ENCODE assay signal across 8 cellular contexts in the genomic region with DNA sequence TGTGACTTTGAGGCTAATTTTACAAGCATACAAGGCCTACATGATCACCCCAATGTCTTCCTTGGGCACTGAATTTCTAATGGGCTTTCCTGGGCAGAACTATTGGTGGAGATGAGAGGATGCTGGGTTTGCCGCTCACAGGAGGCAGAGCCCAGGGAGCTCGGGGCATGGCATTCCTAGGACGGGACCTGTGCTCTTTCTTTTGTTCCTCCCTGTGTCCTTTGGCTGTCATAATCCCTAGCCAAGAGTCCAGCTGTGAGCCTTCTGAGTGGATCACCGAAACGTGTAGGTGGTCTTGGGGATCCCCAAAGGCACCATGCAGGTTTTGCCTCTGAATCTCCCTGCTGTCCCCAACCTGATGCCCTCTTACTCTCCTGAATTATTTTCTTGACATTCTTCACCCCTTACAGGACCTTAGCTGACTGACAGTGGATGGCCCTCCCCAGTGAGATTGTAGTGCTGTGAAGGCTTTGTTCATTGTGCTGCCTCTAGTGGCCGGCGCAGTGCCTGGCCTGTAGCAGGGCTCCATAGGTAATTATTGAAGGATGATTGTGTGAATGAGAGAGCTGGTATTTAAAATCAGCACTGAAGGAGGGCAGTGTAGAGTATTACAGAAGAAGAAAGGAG.
DNase-seq lines count a peak whose midpoint lies in the region; ATAC-seq and TF ChIP-seq lines count a peak whose summit lies in the region.

No MANE protein-coding gene starts in this region.

- H3K36me3 ChIP-seq in ES-I3 (ENCODE audit: insufficient read depth, low read length): no peaks in the 10 kb centered on the region

- H3K9ac ChIP-seq in ES-I3 (ENCODE audit: low read depth, low read length): peak overlapping the region; percentile 32

- peak; percentile 57 for ATAC-seq in GM21737 (IDR thresholded peaks at IDR 0.05; ENCODE audit: unreplicated experiment)
- ATAC-seq in GM18858 (IDR thresholded peaks at IDR 0.05; ENCODE audit: unreplicated experiment): no peak
- ATAC-seq in GM19397 (IDR thresholded peaks at IDR 0.05; ENCODE audit: unreplicated experiment): no peak

- H3K9me3 ChIP-seq in ES-I3 (ENCODE audit: control insufficient read depth, insufficient read depth, low read length): no peaks in the 10 kb centered on the region

- DNase-seq in NAMALWA (ENCODE audit: low spot score) (peak; percentile 38), foreskin fibroblast (no peak), HPDE6-E6E7 (ENCODE audit: extremely low spot score) (no peak)
- DNase-seq in activated effector memory CD4-positive, alpha-beta T cell treated with anti-CD3 and anti-CD28 coated beads, Interleukin-2, amount 50 U/mL, for 16 hours: no peak

- peak; percentile 29 for TF ChIP-seq CTCF in foreskin fibroblast (IDR thresholded peaks at IDR 0.05; ENCODE audit: low read depth, low read length)

- no peak overlapping the region for H3K4me3 ChIP-seq in foreskin fibroblast (ENCODE audit: low read depth in 1 of 2, low read length in 2 of 2)

- H3K4me1 ChIP-seq in ES-I3 (ENCODE audit: insufficient read depth, low read length): peaks cover 6% of the 10 kb centered on the region; the same call in 1 of the 2 replicates
